Comparison of ENCODE assay signal across 1 cellular context in genomic region chr1:92466702-92467101, GRCh38.
TF ChIP-seq lines count a peak whose summit lies in the region.

No MANE protein-coding gene starts in this region.

TF ChIP-seq in GM12878, 131 proteins besides CTCF, POLR2A, EP300 and RAD21:
- TF ChIP-seq ZBTB40 (IDR thresholded peaks at IDR 0.05; ENCODE audit: borderline replicate concordance) (no peak), BRCA1 (IDR thresholded peaks at IDR 0.05; ENCODE audit: low read depth, low read length) (no peak), RCOR1 (conservative IDR thresholded peaks at IDR 0.05; ENCODE audit: low read depth, low read length) (no peak), POLR2AphosphoS5 (IDR thresholded peaks at IDR 0.05; ENCODE audit: low read length) (no peak), ZNF24 (IDR thresholded peaks at IDR 0.05) (0 out of 2 replicates have a peak, but pooled peaks have one; percentile 8), E2F4 (IDR thresholded peaks at IDR 0.05; ENCODE audit: low read depth, low read length) (no peak), ZNF622 (IDR thresholded peaks at IDR 0.05) (no peak), RFX5 (IDR thresholded peaks at IDR 0.05; ENCODE audit: low read depth, low read length) (no peak), RUNX3 (IDR thresholded peaks at IDR 0.05; ENCODE audit: low read length) (no peak), SPI1 (IDR thresholded peaks at IDR 0.05; ENCODE audit: borderline replicate concordance, insufficient read depth, low read depth, low read length) (peak; percentile 15; the same call in 1 of the 2 replicates), MXI1 (IDR thresholded peaks at IDR 0.05; ENCODE audit: low read depth, low read length) (no peak), ZNF217 (IDR thresholded peaks at IDR 0.05) (no peak), BCL11A (IDR thresholded peaks at IDR 0.05; ENCODE audit: low read depth, low read length) (no peak), BMI1 (IDR thresholded peaks at IDR 0.05; ENCODE audit: borderline replicate concordance) (no peak), IKZF2 (IDR thresholded peaks at IDR 0.05) (peak in 1 of 2 experiments; percentile 21; a peak in 1 of 4 replicates), MEF2B (IDR thresholded peaks at IDR 0.05; ENCODE audit: partially characterized antibody, poor library complexity, severe bottlenecking) (no peak), ELK1 (IDR thresholded peaks at IDR 0.05; ENCODE audit: low read depth, low read length) (no peak), ZBTB33 (IDR thresholded peaks at IDR 0.05) (no peak), HDAC2 (IDR thresholded peaks at IDR 0.05) (no peak), BACH1 (IDR thresholded peaks at IDR 0.05; ENCODE audit: borderline replicate concordance) (no peak), PRDM15 (CRISPR knock-in tag; IDR thresholded peaks at IDR 0.05) (no peak)
- TF ChIP-seq, protein P1, sequence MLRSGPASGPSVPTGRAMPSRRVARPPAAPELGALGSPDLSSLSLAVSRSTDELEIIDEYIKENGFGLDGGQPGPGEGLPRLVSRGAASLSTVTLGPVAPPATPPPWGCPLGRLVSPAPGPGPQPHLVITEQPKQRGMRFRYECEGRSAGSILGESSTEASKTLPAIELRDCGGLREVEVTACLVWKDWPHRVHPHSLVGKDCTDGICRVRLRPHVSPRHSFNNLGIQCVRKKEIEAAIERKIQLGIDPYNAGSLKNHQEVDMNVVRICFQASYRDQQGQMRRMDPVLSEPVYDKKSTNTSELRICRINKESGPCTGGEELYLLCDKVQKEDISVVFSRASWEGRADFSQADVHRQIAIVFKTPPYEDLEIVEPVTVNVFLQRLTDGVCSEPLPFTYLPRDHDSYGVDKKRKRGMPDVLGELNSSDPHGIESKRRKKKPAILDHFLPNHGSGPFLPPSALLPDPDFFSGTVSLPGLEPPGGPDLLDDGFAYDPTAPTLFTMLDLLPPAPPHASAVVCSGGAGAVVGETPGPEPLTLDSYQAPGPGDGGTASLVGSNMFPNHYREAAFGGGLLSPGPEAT (IDR thresholded peaks at IDR 0.05; ENCODE audit: low read depth), result no peak
- TF ChIP-seq, protein P2, sequence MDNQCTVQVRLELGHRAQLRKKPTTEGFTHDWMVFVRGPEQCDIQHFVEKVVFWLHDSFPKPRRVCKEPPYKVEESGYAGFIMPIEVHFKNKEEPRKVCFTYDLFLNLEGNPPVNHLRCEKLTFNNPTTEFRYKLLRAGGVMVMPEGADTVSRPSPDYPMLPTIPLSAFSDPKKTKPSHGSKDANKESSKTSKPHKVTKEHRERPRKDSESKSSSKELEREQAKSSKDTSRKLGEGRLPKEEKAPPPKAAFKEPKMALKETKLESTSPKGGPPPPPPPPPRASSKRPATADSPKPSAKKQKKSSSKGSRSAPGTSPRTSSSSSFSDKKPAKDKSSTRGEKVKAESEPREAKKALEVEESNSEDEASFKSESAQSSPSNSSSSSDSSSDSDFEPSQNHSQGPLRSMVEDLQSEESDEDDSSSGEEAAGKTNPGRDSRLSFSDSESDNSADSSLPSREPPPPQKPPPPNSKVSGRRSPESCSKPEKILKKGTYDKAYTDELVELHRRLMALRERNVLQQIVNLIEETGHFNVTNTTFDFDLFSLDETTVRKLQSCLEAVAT (IDR thresholded peaks at IDR 0.05), result no peak
TF ChIP-seq in GM12878: peak in this region for 3.
